In genomic region chr16:86229283-86229682, GRCh38 we compare ENCODE assay signal across 26 cellular contexts.
"Had no signal": no experiment of that assay in that cellular context is flagged by ENCODE, and none has a peak within 500 bp of the region (broad histone marks: within the 10 kb centered on the region; RNA-seq: fewer than 3 reads in every experiment).

No MANE protein-coding gene starts in this region.

- H3K27ac ChIP-seq: neural progenitor cell, ovary, parathyroid adenoma, psoas muscle, right lobe of liver, stomach, thoracic aorta, thyroid gland, tibial nerve, upper lobe of left lung, vagina had no signal

- H3K4me1 ChIP-seq: neural progenitor cell, parathyroid adenoma, psoas muscle, right lobe of liver, stomach, thyroid gland, tibial nerve, upper lobe of left lung, vagina had no signal

- H3K9me3 ChIP-seq: ovary, psoas muscle, right lobe of liver, stomach, thoracic aorta, thyroid gland, tibial nerve, upper lobe of left lung, vagina had no signal

- H3K79me2 ChIP-seq: parathyroid adenoma had no signal

- H3K9me3 Mint-ChIP-seq: stimulated activated effector memory CD8-positive, alpha-beta T cell treated with anti-CD3 and anti-CD28 coated beads, Interleukin-12 subunit alpha, Interleukin-12 subunit beta, amount 100 ng/mL, for 72 hours; stimulated activated naive B cell treated with anti-CD40 and anti-IgM and Interleukin-4, amounts not matched to agents 10 μg/mL and 1 μg/mL and 100 μg/mL, for 72 hours; stimulated activated naive CD8-positive, alpha-beta T cell treated with anti-CD3 and anti-CD28 coated beads, Interleukin-15, Interleukin-2, amounts not matched to agents 100 ng/mL and 50 ng/mL, for 24 hours had no signal

- H3K9ac ChIP-seq: neural progenitor cell, parathyroid adenoma had no signal

- H3K27ac Mint-ChIP-seq: naive thymus-derived CD4-positive, alpha-beta T cell; nephron; neural progenitor cell; progenitor cell of endocrine pancreas; stimulated activated effector memory CD8-positive, alpha-beta T cell treated with anti-CD3 and anti-CD28 coated beads, Interleukin-12 subunit alpha, Interleukin-12 subunit beta, amount 100 ng/mL, for 72 hours; stimulated activated naive B cell treated with anti-CD40 and anti-IgM and Interleukin-4, amounts not matched to agents 10 μg/mL and 1 μg/mL and 100 μg/mL, for 72 hours; stimulated activated naive CD8-positive, alpha-beta T cell treated with anti-CD3 and anti-CD28 coated beads, Interleukin-15, Interleukin-2, amounts not matched to agents 100 ng/mL and 50 ng/mL, for 24 hours had no signal

- DNase-seq: naive thymus-derived CD4-positive, alpha-beta T cell; occipital lobe; ovary; psoas muscle; right cardiac atrium; small intestine; stimulated activated CD4-positive, alpha-beta T cell treated with anti-CD3 and anti-CD28 coated beads, Interleukin-15, amount 100 ng/mL, for 24 hours; stimulated activated CD4-positive, alpha-beta T cell treated with anti-CD3 and anti-CD28 coated beads, Interleukin-2, amount 100 ng/mL, for 24 hours; stimulated activated CD4-positive, alpha-beta T cell treated with anti-CD3 and anti-CD28 coated beads, Interleukin-2, amount 100 ng/mL, for 48 hours; stimulated activated CD4-positive, alpha-beta T cell treated with anti-CD3 and anti-CD28 coated beads, Interleukin-4, amount 100 ng/mL, for 24 hours; stimulated activated naive B cell treated with anti-CD40 and anti-IgM and Interleukin-4, amounts not matched to agents 10 μg/mL and 1 μg/mL and 100 μg/mL, for 72 hours; stimulated activated naive CD4-positive, alpha-beta T cell treated with Interleukin-2 at 50 U/mL for 16 hours; stomach; thyroid gland; trophoblast cell had no signal

- H2AFZ ChIP-seq: neural progenitor cell, parathyroid adenoma had no signal

- H3K4me2 ChIP-seq: neural progenitor cell had no signal

- ATAC-seq: naive thymus-derived CD4-positive, alpha-beta T cell; psoas muscle; right cardiac atrium; right lobe of liver; stimulated activated effector memory CD8-positive, alpha-beta T cell treated with anti-CD3 and anti-CD28 coated beads, Interleukin-12 subunit alpha, Interleukin-12 subunit beta, amount 100 ng/mL, for 72 hours; stimulated activated naive B cell treated with anti-CD40 and anti-IgM and Interleukin-4, amounts not matched to agents 10 μg/mL and 1 μg/mL and 100 μg/mL, for 72 hours had no signal

- H3K4me3 Mint-ChIP-seq: naive thymus-derived CD4-positive, alpha-beta T cell; nephron; neural progenitor cell; stimulated activated effector memory CD8-positive, alpha-beta T cell treated with anti-CD3 and anti-CD28 coated beads, Interleukin-12 subunit alpha, Interleukin-12 subunit beta, amount 100 ng/mL, for 72 hours; stimulated activated naive B cell treated with anti-CD40 and anti-IgM and Interleukin-4, amounts not matched to agents 10 μg/mL and 1 μg/mL and 100 μg/mL, for 72 hours; stimulated activated naive CD8-positive, alpha-beta T cell treated with anti-CD3 and anti-CD28 coated beads, Interleukin-15, Interleukin-2, amounts not matched to agents 100 ng/mL and 50 ng/mL, for 24 hours had no signal

- H3K36me3 Mint-ChIP-seq: stimulated activated effector memory CD8-positive, alpha-beta T cell treated with anti-CD3 and anti-CD28 coated beads, Interleukin-12 subunit alpha, Interleukin-12 subunit beta, amount 100 ng/mL, for 72 hours; stimulated activated naive B cell treated with anti-CD40 and anti-IgM and Interleukin-4, amounts not matched to agents 10 μg/mL and 1 μg/mL and 100 μg/mL, for 72 hours had no signal

- H3K27me3 ChIP-seq: neural progenitor cell, ovary, right lobe of liver, thyroid gland, upper lobe of left lung, vagina had no signal

- H3K4me1 Mint-ChIP-seq: naive thymus-derived CD4-positive, alpha-beta T cell; stimulated activated effector memory CD8-positive, alpha-beta T cell treated with anti-CD3 and anti-CD28 coated beads, Interleukin-12 subunit alpha, Interleukin-12 subunit beta, amount 100 ng/mL, for 72 hours; stimulated activated naive B cell treated with anti-CD40 and anti-IgM and Interleukin-4, amounts not matched to agents 10 μg/mL and 1 μg/mL and 100 μg/mL, for 72 hours had no signal
